In the genomic region with DNA sequence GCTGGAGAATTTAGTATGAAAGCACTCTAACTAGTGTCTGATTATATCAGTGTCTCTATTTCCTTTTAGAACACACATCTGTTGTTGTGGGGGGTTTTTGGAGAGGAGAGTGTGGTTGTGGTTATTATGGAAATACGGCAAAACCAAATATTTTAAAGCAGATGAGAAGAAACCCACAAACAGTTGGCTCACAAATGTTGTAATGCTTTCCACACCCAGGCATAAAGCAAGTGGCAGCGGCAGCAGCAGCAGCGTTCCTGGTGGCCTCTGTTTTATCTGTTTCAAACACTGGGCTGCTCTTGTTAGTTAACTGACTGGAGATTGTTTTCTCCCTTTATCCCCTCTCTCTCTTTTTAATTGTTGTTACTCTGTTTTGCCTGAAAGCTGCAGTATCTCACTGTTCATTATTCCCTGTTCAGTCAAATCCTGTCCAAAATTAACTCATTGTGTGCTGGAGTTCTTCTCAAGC, we compare ENCODE assay signal across 12 cellular contexts.
A peak's percentile ranks its signal among the peaks of the same experiment; 100 is the strongest.
DNase-seq lines count a peak whose midpoint lies in the region; ATAC-seq and TF ChIP-seq lines count a peak whose summit lies in the region.
"Had no signal": no experiment of that assay in that cellular context is flagged by ENCODE, and none has a peak within 500 bp of the region (broad histone marks: within the 10 kb centered on the region; RNA-seq: fewer than 3 reads in every experiment).

No MANE protein-coding gene starts in this region.

- no peak for ATAC-seq in GM18858 (IDR thresholded peaks at IDR 0.05; ENCODE audit: unreplicated experiment)
- ATAC-seq in HG03571 (IDR thresholded peaks at IDR 0.05; ENCODE audit: unreplicated experiment): no peak
- ATAC-seq in GM18498 (IDR thresholded peaks at IDR 0.05; ENCODE audit: unreplicated experiment): no peak
- no peak for ATAC-seq in GM18511 (IDR thresholded peaks at IDR 0.05; ENCODE audit: unreplicated experiment)
- ATAC-seq: activated T-helper 17 cell treated with anti-CD3 and anti-CD28 coated beads, Interleukin-2, amount 50 U/mL, for 72 hours had no signal

- DNase-seq in GM12865 (ENCODE audit: low read depth) (peak; percentile 48), Kasumi-1 (lab: John Stamatoyannopoulos, UW) (peak; percentile 37 to 46), cardiac fibroblast (ENCODE audit: low read depth in 2 of 2) (peak; percentile 69 to 88), neural crest cell (ENCODE audit: low read depth, low spot score) (no peak)
- DNase-seq: NCI-H1930 had no signal

- H3K36me3 Mint-ChIP-seq in neural crest cell (ENCODE audit: low read depth): no peaks in the 10 kb centered on the region
- H3K36me3 Mint-ChIP-seq: naive thymus-derived CD8-positive, alpha-beta T cell had no signal

- peaks cover 72% of the 10 kb centered on the region for H3K4me1 Mint-ChIP-seq in neural crest cell

- peak overlapping the region; percentile 55 for H3K4me3 Mint-ChIP-seq in neural crest cell
- H3K4me3 Mint-ChIP-seq: activated T-helper 17 cell treated with anti-CD3 and anti-CD28 coated beads, Interleukin-2, amount 50 U/mL, for 72 hours had no signal

- H3K27me3 Mint-ChIP-seq in neural crest cell (ENCODE audit: low read depth): no peaks in the 10 kb centered on the region

- no peak overlapping the region for H3K4me3 ChIP-seq in GM12865 (ENCODE audit: low read depth, low read length)
- H3K4me3 ChIP-seq in cardiac fibroblast (replicated peaks in 1 of 2; ENCODE audit: low read depth in 2 of 2, low read length in 2 of 2): no peak overlapping the region
- H3K4me3 ChIP-seq: thoracic aorta had no signal

- no peaks in the 10 kb centered on the region for H3K9me3 Mint-ChIP-seq in neural crest cell
- H3K9me3 Mint-ChIP-seq: activated T-helper 17 cell treated with anti-CD3 and anti-CD28 coated beads, Interleukin-2, amount 50 U/mL, for 72 hours; naive thymus-derived CD8-positive, alpha-beta T cell had no signal

- H3K27ac Mint-ChIP-seq in neural crest cell (ENCODE audit: unreplicated experiment): peak overlapping the region; percentile 19
- H3K27ac Mint-ChIP-seq: activated T-helper 17 cell treated with anti-CD3 and anti-CD28 coated beads, Interleukin-2, amount 50 U/mL, for 72 hours had no signal

- TF ChIP-seq CTCF in GM12865 (IDR thresholded peaks at IDR 0.05; ENCODE audit: insufficient read depth, low read depth, low read length, missing control alignments): no peak
- peak; percentile 24 for TF ChIP-seq CTCF in cardiac fibroblast (IDR thresholded peaks at IDR 0.05; ENCODE audit: low read depth, low read length)
- TF ChIP-seq CTCF in neural crest cell (conservative IDR thresholded peaks at IDR 0.05): peak; percentile 53
